In genomic region chr2:232666051-232666805, GRCh38 we compare ENCODE assay signal across 18 cellular contexts. TPM values are rescaled to one million over a fixed set of nuclear protein-coding genes. Genes with fewer than 3 reads are reported as not detected.
DNase-seq lines count a peak whose midpoint lies in the region; ATAC-seq, FAIRE-seq and TF ChIP-seq lines count a peak whose summit lies in the region.
"Had no signal": no experiment of that assay in that cellular context is flagged by ENCODE, and none has a peak within 500 bp of the region (broad histone marks: within the 10 kb centered on the region; RNA-seq: fewer than 3 reads in every experiment).

No MANE protein-coding gene starts in this region.

- H3K27ac ChIP-seq in left ventricle myocardium inferior (replicated peaks): peak overlapping the region; percentile 6
- peak overlapping the region; percentile 94 for H3K27ac ChIP-seq in layer of hippocampus (ENCODE audit: low read depth, low read length)
- peak overlapping the region; percentile 71 to 78 for H3K27ac ChIP-seq in tibial artery
- H3K27ac ChIP-seq: HL-60, RWPE1, SJSA1 had no signal

- H3K4me3 ChIP-seq in left ventricle myocardium inferior (no peak overlapping the region), bronchial epithelial cell (ENCODE audit: low read depth, low read length) (no peak overlapping the region), tibial artery (no peak overlapping the region)
- H3K4me3 ChIP-seq: SJSA1 had no signal

- DNase-seq in left ventricle myocardium inferior (no peak), cardiac septum (ENCODE audit: low spot score) (no peak), bronchial epithelial cell (ENCODE audit: low read depth) (peak; percentile 17), tibial artery (no peak)
- DNase-seq: H7, NCI-H187, NCI-H345, NCI-H526 treated with DMSO at 0.1 percent for 48 hours, OCI-M1 had no signal

- TF ChIP-seq CTCF in left ventricle myocardium inferior (IDR thresholded peaks at IDR 0.05; ENCODE audit: borderline replicate concordance): no peak
- no peak for TF ChIP-seq CTCF in bronchial epithelial cell (IDR thresholded peaks at IDR 0.05; ENCODE audit: insufficient read depth, low read length, severe bottlenecking)
- TF ChIP-seq CTCF in tibial artery (IDR thresholded peaks at IDR 0.05): no peak

- intact Hi-C loops in left ventricle myocardium inferior (cut with micrococcal nuclease): loop anchor here (5.0 kb wide), 1 partner anchor 54 kb away; no protein-coding TSS in a partner anchor
- intact Hi-C loops in cardiac septum (cut with DNase I): no loop called here
- intact Hi-C loops in tibial artery (cut with DNase I; ENCODE audit: low total_unique reads): no loop called here

- no peak for ATAC-seq in HG02884 (IDR thresholded peaks at IDR 0.05; ENCODE audit: unreplicated experiment)
- ATAC-seq in GM19467 (IDR thresholded peaks at IDR 0.05; ENCODE audit: unreplicated experiment): no peak
- no peak for ATAC-seq in GM21528 (IDR thresholded peaks at IDR 0.05; ENCODE audit: low FRiP score, unreplicated experiment)

- H3K36me3 ChIP-seq in left ventricle myocardium inferior: no peaks in the 10 kb centered on the region
- no peaks in the 10 kb centered on the region for H3K36me3 ChIP-seq in bronchial epithelial cell (ENCODE audit: control insufficient read depth, insufficient read depth, low read length)
- peaks cover 35 to 55% (median 37%) of the 10 kb centered on the region in 3 donors for H3K36me3 ChIP-seq in tibial artery
- H3K36me3 ChIP-seq: SJSA1 had no signal

- no peaks in the 10 kb centered on the region for H3K9me3 ChIP-seq in left ventricle myocardium inferior (replicated peaks)
- H3K9me3 ChIP-seq in tibial artery: no peaks in the 10 kb centered on the region
- H3K9me3 ChIP-seq: SJSA1 had no signal

- FAIRE-seq in bronchial epithelial cell (lab: Jason Lieb, UNC): no peak
- FAIRE-seq: GM12892, HTR-8/SVneo had no signal

- H3K4me1 ChIP-seq in left ventricle myocardium inferior (peaks cover 32% of the 10 kb centered on the region), tibial artery (peaks cover 0 to 48% (median 22%) of the 10 kb centered on the region in 4 donors)

- H3K27me3 ChIP-seq in left ventricle myocardium inferior (ENCODE audit: low read depth): no peaks in the 10 kb centered on the region
- H3K27me3 ChIP-seq in bronchial epithelial cell (ENCODE audit: control insufficient read depth, insufficient read depth, low read length): no peaks in the 10 kb centered on the region
- no peaks in the 10 kb centered on the region for H3K27me3 ChIP-seq in layer of hippocampus (ENCODE audit: control insufficient read depth, insufficient read depth, low read length)
- H3K27me3 ChIP-seq in tibial artery: no peaks in the 10 kb centered on the region
- H3K27me3 ChIP-seq: SJSA1 had no signal

RNA-seq across cellular contexts. Expression of gene GIGYF2, which starts 30.9 kb away (rescaled TPM):
- 59.9 TPM for total RNA-seq in left ventricle myocardium inferior
- 62.5 TPM for total RNA-seq in cardiac septum
- total RNA-seq in bronchial epithelial cell: 44.0 and 57.0 TPM in 2 replicates

RNA-seq across cellular contexts. Expression of gene EFHD1, which starts 32.8 kb away (rescaled TPM):
- total RNA-seq in left ventricle myocardium inferior (29.7 TPM), cardiac septum (20.1 TPM), bronchial epithelial cell (not detected in 2 replicates)

Comparison
In these comparisons a context has a peak if more than half of its experiments do, and no peak if none do; other contexts are left out.
1. H3K27ac ChIP-seq: peak in every context shown above with its lines; median percentile 94 in layer of hippocampus; 74 in tibial artery; 6 in left ventricle myocardium inferior.
2. RNA of gene EFHD1, which starts 32.8 kb away (total RNA-seq): 29.7 TPM in left ventricle myocardium inferior (single experiment) and 20.1 TPM in cardiac septum (single experiment); not detected in bronchial epithelial cell; every median in the first group is over 10 times any median in the second.